Comparison of ENCODE assay signal across 1 cellular context in the genomic region with DNA sequence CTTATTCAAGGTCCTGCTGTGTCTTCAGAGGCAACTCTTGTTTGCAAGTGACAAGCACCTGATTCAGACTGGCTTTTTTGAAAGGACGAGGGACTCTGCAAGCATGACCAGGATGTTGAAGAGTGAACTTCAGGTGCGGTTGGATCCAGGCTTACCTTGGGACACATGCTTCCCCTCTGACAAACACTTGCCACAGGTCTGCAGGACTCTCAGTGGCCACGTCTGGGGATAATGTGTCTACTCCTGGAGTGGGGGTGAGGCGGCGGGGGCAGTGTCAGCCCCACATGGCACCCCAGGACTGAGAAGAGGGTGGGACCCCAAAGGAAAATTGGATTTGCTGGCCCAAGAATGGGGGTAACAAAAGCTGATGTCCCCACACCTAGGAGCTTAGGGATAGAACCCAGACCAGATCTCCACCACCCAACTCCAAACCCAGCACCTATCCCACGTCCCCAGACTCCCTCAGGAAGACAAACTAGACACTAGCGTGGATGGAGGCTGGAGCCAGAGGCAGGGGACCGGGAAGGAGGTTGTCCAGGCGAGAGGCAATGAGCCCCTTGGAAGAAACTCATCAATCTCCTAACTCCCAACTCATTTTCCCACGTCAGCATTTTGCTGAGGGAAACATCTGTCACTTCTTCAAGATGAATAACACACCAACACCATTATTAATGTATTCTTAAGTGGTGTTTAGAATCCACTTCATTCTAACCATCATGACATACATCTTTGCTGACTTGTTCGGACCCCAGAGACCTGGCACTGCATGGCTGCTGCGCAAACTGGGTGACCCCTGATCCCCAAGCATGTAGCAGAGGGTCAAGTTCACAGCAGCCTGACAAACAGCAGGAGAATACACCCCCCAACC.
TF ChIP-seq lines count a peak whose summit lies in the region.

No MANE protein-coding gene starts in this region.

TF ChIP-seq in H1, 55 proteins besides CTCF, POLR2A, EP300 and RAD21:
- TF ChIP-seq SUZ12 (IDR thresholded peaks at IDR 0.05; ENCODE audit: low read length) (no peak), FOSL1 (IDR thresholded peaks at IDR 0.05; ENCODE audit: insufficient read depth, low read depth, low read length) (no peak), CREB1 (IDR thresholded peaks at IDR 0.05) (no peak), POU5F1 (IDR thresholded peaks at IDR 0.05; ENCODE audit: low read depth, low read length) (no peak), TBP (IDR thresholded peaks at IDR 0.05; ENCODE audit: low read depth, low read length) (no peak), CHD1 (IDR thresholded peaks at IDR 0.05; ENCODE audit: low read depth, low read length) (no peak), PHF8 (conservative IDR thresholded peaks at IDR 0.05; ENCODE audit: low read depth, low read length) (no peak), RXRA (IDR thresholded peaks at IDR 0.05; ENCODE audit: insufficient read depth, low read depth, low read length) (no peak), KDM4A (IDR thresholded peaks at IDR 0.05; ENCODE audit: low read depth, low read length, severe bottlenecking) (no peak), YY1 (IDR thresholded peaks at IDR 0.05; ENCODE audit: low read depth, low read length) (no peak), JUN (IDR thresholded peaks at IDR 0.05; ENCODE audit: low read depth, low read length) (no peak), ZNF274 (IDR thresholded peaks at IDR 0.05; ENCODE audit: borderline replicate concordance, extremely low read depth, low read length) (no peak), NANOG (IDR thresholded peaks at IDR 0.05; ENCODE audit: insufficient read depth, low read depth, low read length, poor library complexity, severe bottlenecking) (no peak), EZH2 (IDR thresholded peaks at IDR 0.05; ENCODE audit: low read depth, low read length, severe bottlenecking) (no peak), TCF12 (IDR thresholded peaks at IDR 0.05; ENCODE audit: low read depth, low read length) (no peak)
- TF ChIP-seq, protein P1, sequence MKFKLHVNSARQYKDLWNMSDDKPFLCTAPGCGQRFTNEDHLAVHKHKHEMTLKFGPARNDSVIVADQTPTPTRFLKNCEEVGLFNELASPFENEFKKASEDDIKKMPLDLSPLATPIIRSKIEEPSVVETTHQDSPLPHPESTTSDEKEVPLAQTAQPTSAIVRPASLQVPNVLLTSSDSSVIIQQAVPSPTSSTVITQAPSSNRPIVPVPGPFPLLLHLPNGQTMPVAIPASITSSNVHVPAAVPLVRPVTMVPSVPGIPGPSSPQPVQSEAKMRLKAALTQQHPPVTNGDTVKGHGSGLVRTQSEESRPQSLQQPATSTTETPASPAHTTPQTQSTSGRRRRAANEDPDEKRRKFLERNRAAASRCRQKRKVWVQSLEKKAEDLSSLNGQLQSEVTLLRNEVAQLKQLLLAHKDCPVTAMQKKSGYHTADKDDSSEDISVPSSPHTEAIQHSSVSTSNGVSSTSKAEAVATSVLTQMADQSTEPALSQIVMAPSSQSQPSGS (IDR thresholded peaks at IDR 0.05; ENCODE audit: low read length), result no peak
- TF ChIP-seq, protein P2, sequence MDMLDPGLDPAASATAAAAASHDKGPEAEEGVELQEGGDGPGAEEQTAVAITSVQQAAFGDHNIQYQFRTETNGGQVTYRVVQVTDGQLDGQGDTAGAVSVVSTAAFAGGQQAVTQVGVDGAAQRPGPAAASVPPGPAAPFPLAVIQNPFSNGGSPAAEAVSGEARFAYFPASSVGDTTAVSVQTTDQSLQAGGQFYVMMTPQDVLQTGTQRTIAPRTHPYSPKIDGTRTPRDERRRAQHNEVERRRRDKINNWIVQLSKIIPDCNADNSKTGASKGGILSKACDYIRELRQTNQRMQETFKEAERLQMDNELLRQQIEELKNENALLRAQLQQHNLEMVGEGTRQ (IDR thresholded peaks at IDR 0.05; ENCODE audit: low read length), result no peak
